7 cellular contexts compared by ENCODE assay signal in genomic region chr2:46230115-46230571, GRCh38.
DNase-seq lines count a peak whose midpoint lies in the region; ATAC-seq and TF ChIP-seq lines count a peak whose summit lies in the region.

No MANE protein-coding gene starts in this region.

- TF ChIP-seq CTCF in spleen (IDR thresholded peaks at IDR 0.05 in 8 of 11, conservative IDR thresholded peaks at IDR 0.05 in 3 of 11) (no peak), HFFc6 (IDR thresholded peaks at IDR 0.05) (no peak)

- 44 to 52% (median 50%) methylated on average over 1 to 6 of the region's 6 CpGs for WGBS in spleen, 5 donors

- H3K36me3 Mint-ChIP-seq in HFFc6 (ENCODE audit: low read depth) = 0 out of 2 replicates have a peak, but pooled peaks cover 4% of the 10 kb centered on the region

- H3K9me3 Mint-ChIP-seq in HFFc6 = no peaks in the 10 kb centered on the region

- no peak overlapping the region for H3K27ac Mint-ChIP-seq in HFFc6

- peaks cover 24% of the 10 kb centered on the region; the same call in 1 of the 2 replicates for H3K27me3 Mint-ChIP-seq in HFFc6 (ENCODE audit: insufficient read depth)

- peaks cover 10% of the 10 kb centered on the region for H3K4me1 ChIP-seq in effector memory CD4-positive, alpha-beta T cell (ENCODE audit: control insufficient read depth, insufficient read depth, low read length, poor library complexity, severe bottlenecking)
- H3K4me1 ChIP-seq in spleen = peaks cover 2 to 25% (median 14%) of the 10 kb centered on the region in 6 donors

- no peaks in the 10 kb centered on the region for H3K36me3 ChIP-seq in effector memory CD4-positive, alpha-beta T cell (ENCODE audit: control insufficient read depth, insufficient read depth, low read length)
- H3K36me3 ChIP-seq in spleen = no peaks in the 10 kb centered on the region

- no peak for TF ChIP-seq POLR2A in spleen (IDR thresholded peaks at IDR 0.05)

- H3K4me1 Mint-ChIP-seq in HFFc6 (ENCODE audit: low read depth) = peaks cover 16% of the 10 kb centered on the region

- H3K4me3 Mint-ChIP-seq in HFFc6 = no peak overlapping the region

- intact Hi-C loops in spleen (cut with DNase I; ENCODE audit: low total_unique reads) = no loop called here

- DNase-seq in MV-4-11 (lab: John Stamatoyannopoulos, UW) (peak; percentile 64), spleen (peak; percentile 78), HFFc6 (no peak), HCEC 1CT (no peak)
- peak in 2 of 3 donors; percentile 2 to 10 for DNase-seq in effector memory CD4-positive, alpha-beta T cell

- H3K27me3 ChIP-seq in effector memory CD4-positive, alpha-beta T cell (replicated peaks; ENCODE audit: control insufficient read depth, insufficient read depth, low read length, poor library complexity, severe bottlenecking) = no peaks in the 10 kb centered on the region
- H3K27me3 ChIP-seq in spleen (replicated peaks in 1 of 7) = no peaks in the 10 kb centered on the region

- no peaks in the 10 kb centered on the region for H3K9me3 ChIP-seq in effector memory CD4-positive, alpha-beta T cell (ENCODE audit: control insufficient read depth, low read length)
- H3K9me3 ChIP-seq in spleen = no peaks in the 10 kb centered on the region

- peak overlapping the region; percentile 4 for H3K27ac ChIP-seq in effector memory CD4-positive, alpha-beta T cell (ENCODE audit: insufficient read depth, low read length, poor library complexity, severe bottlenecking)
- H3K27ac ChIP-seq in spleen = peak overlapping the region in 1 of 8 donors; percentile 25

- H3K4me3 ChIP-seq in effector memory CD4-positive, alpha-beta T cell (ENCODE audit: insufficient read depth, low read depth, low read length, poor library complexity, severe bottlenecking) = no peak overlapping the region
- no peak overlapping the region for H3K4me3 ChIP-seq in spleen

- ATAC-seq in GM18517 (IDR thresholded peaks at IDR 0.05; ENCODE audit: unreplicated experiment) = peak; percentile 42
- ATAC-seq in GM21825 (IDR thresholded peaks at IDR 0.05; ENCODE audit: unreplicated experiment) = peak; percentile 56

Comparison
In these comparisons a context has a peak if more than half of its experiments do, and no peak if none do; other contexts are left out.
1. DNase-seq: peak in MV-4-11 (single experiment), effector memory CD4-positive, alpha-beta T cell (2 of 3) and spleen (single experiment); none in HFFc6 (single experiment) and HCEC 1CT (single experiment).